ENCODE assay signal across 21 cellular contexts in genomic region chr12:46088040-46088439, GRCh38.
"Had no signal": no experiment of that assay in that cellular context is flagged by ENCODE, and none has a peak within 500 bp of the region (broad histone marks: within the 10 kb centered on the region; RNA-seq: fewer than 3 reads in every experiment).

No MANE protein-coding gene starts in this region.

- H3K27ac ChIP-seq: brain microvascular endothelial cell, VCaP had no signal

- H3K27me3 ChIP-seq: brain microvascular endothelial cell had no signal

- DNase-seq: activated CD4-positive, CD25-positive, alpha-beta regulatory T cell; activated CD8-positive, alpha-beta memory T cell treated with anti-CD3 and anti-CD28 coated beads, Interleukin-2, amount 50 U/mL, for 4 hours; activated CD8-positive, alpha-beta T cell treated with anti-CD3 and anti-CD28 coated beads for 36 hours; activated gamma-delta T cell treated with Interleukin-2 at 50 U/mL for 16 hours; activated naive CD4-positive, alpha-beta T cell treated with anti-CD3 and anti-CD28 coated beads, Interleukin-2, amount 10 ng/mL, durations not matched to agents 7 days and 5 days; activated naive CD8-positive, alpha-beta T cell treated with anti-CD3 and anti-CD28 coated beads for 36 hours; activated T-cell treated with anti-CD3 and anti-CD28 coated beads, Interleukin-2, amount 50 U/mL, for 72 hours; brain microvascular endothelial cell; NCI-H1105 treated with DMSO at 0.1 percent for 48 hours; NCI-H1436 treated with DMSO at 0.1 percent for 48 hours; NCI-H187; NCI-H2081; NCI-H446 treated with DMSO at 0.1 percent for 48 hours; NCI-H524 treated with DMSO at 0.1 percent for 48 hours; NCI-H774; NK-92 treated with Interleukin-12 subunit alpha and Interleukin-12 subunit beta, amount 100 ng/mL, for 24 hours; PC-3; SHP77 treated with DMSO at 0.1 percent for 48 hours; T-helper 17 cell; T-helper 9 cell had no signal

- H3K36me3 ChIP-seq: brain microvascular endothelial cell had no signal

- ATAC-seq: activated CD8-positive, alpha-beta T cell treated with anti-CD3 and anti-CD28 coated beads for 36 hours; activated T-cell treated with anti-CD3 and anti-CD28 coated beads, Interleukin-2, amount 50 U/mL, for 72 hours; PC-3; T-helper 17 cell had no signal
